Comparison of ENCODE assay signal across 22 cellular contexts in the genomic region with DNA sequence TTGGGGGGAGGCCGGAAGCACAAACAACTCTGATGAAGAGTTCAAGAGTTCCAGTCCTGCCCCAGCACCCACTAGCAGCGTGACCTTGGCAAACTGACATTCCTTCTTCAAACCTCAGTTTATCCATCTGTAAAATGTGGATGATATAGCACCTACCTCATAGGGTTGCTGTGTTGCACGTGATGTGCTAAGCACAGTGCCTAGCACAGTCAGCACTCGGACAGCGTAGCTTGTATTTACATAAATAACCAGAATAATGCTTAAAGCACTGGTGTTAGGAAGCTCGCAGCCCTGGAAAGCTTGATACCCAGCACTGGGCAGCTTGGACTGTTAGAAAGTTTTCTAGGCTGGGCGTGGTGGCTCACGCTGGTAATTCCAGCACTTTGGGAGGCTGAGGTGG.
"Had no signal": no experiment of that assay in that cellular context is flagged by ENCODE, and none has a peak within 500 bp of the region (broad histone marks: within the 10 kb centered on the region; RNA-seq: fewer than 3 reads in every experiment).

No MANE protein-coding gene starts in this region.

- H3K4me3 Mint-ChIP-seq: activated CD4-positive, alpha-beta T cell treated with anti-CD3 and anti-CD28 coated beads, Interleukin-2, amount 10 ng/mL, durations not matched to agents 24 days and 14 days; activated naive CD8-positive, alpha-beta T cell treated with anti-CD3 and anti-CD28 coated beads for 36 hours; activated T-cell treated with anti-CD3 and anti-CD28 coated beads, Interleukin-2, amount 50 U/mL, for 4 hours; T-helper 1 cell treated with Interleukin-12 subunit alpha and Interleukin-12 subunit beta and Interleukin-4 antibody, amounts not matched to agents 30 μg/mL and 1 μg/mL, for 36 hours had no signal

- H3K27me3 Mint-ChIP-seq: activated CD4-positive, alpha-beta T cell treated with anti-CD3 and anti-CD28 coated beads, Interleukin-2, amount 10 ng/mL, durations not matched to agents 24 days and 14 days; activated naive CD8-positive, alpha-beta T cell treated with anti-CD3 and anti-CD28 coated beads for 36 hours had no signal

- H3K27ac Mint-ChIP-seq: activated CD4-positive, alpha-beta T cell treated with anti-CD3 and anti-CD28 coated beads, Interleukin-2, amount 10 ng/mL, durations not matched to agents 24 days and 14 days; activated naive CD8-positive, alpha-beta T cell treated with anti-CD3 and anti-CD28 coated beads for 36 hours; T-helper 1 cell treated with Interleukin-12 subunit alpha and Interleukin-12 subunit beta and Interleukin-4 antibody, amounts not matched to agents 30 μg/mL and 1 μg/mL, for 36 hours had no signal

- H3K4me3 ChIP-seq: breast epithelium, K562, Peyer's patch had no signal

- H3K36me3 ChIP-seq: breast epithelium, Peyer's patch had no signal

- DNase-seq: activated CD4-positive, alpha-beta T cell treated with anti-CD3 and anti-CD28 coated beads, Interleukin-2, amount 10 ng/mL, durations not matched to agents 24 days and 14 days; activated CD4-positive, alpha-beta T cell treated with anti-CD3 and anti-CD28 coated beads, Interleukin-2, amount 50 U/mL, for 48 hours; activated CD4-positive, CD25-positive, alpha-beta regulatory T cell treated with anti-CD3 and anti-CD28 coated beads, Interleukin-2, amount 50 U/mL, for 72 hours; activated CD8-positive, alpha-beta memory T cell treated with anti-CD3 and anti-CD28 coated beads for 24 hours; activated effector memory CD4-positive, alpha-beta T cell treated with anti-CD3 and anti-CD28 coated beads, Interleukin-2, amount 50 U/mL, for 16 hours; activated naive CD4-positive, alpha-beta T cell treated with Interleukin-2 at 50 U/mL for 16 hours; activated naive CD8-positive, alpha-beta T cell treated with anti-CD3 and anti-CD28 coated beads for 36 hours; activated T-cell treated with anti-CD3 and anti-CD28 coated beads, Interleukin-2, amount 50 U/mL, for 4 hours; central memory CD4-positive, alpha-beta T cell; Karpas-422; MM.1S; NCI-H1105 treated with DMSO at 0.1 percent for 48 hours; NCI-H1436 treated with DMSO at 0.1 percent for 48 hours; NCI-H187; NCI-H2081; NCI-H446; NCI-H524; SHP77 treated with DMSO at 0.1 percent for 48 hours had no signal

- H3K4me1 ChIP-seq: breast epithelium had no signal

- H3K27me3 ChIP-seq: breast epithelium, Peyer's patch had no signal

- H3K36me3 Mint-ChIP-seq: activated naive CD8-positive, alpha-beta T cell treated with anti-CD3 and anti-CD28 coated beads for 36 hours had no signal

- H3K9me3 Mint-ChIP-seq: activated CD4-positive, alpha-beta T cell treated with anti-CD3 and anti-CD28 coated beads, Interleukin-2, amount 10 ng/mL, durations not matched to agents 24 days and 14 days; activated naive CD8-positive, alpha-beta T cell treated with anti-CD3 and anti-CD28 coated beads for 36 hours; activated T-cell treated with anti-CD3 and anti-CD28 coated beads, Interleukin-2, amount 50 U/mL, for 4 hours; T-helper 1 cell treated with Interleukin-12 subunit alpha and Interleukin-12 subunit beta and Interleukin-4 antibody, amounts not matched to agents 30 μg/mL and 1 μg/mL, for 36 hours had no signal

- H3K4me1 Mint-ChIP-seq: activated CD4-positive, alpha-beta T cell treated with anti-CD3 and anti-CD28 coated beads, Interleukin-2, amount 10 ng/mL, durations not matched to agents 24 days and 14 days had no signal

- ATAC-seq: activated T-cell treated with anti-CD3 and anti-CD28 coated beads, Interleukin-2, amount 50 U/mL, for 4 hours; K562 had no signal

- H3K9me3 ChIP-seq: breast epithelium, Peyer's patch had no signal

- H3K27ac ChIP-seq: breast epithelium, Peyer's patch had no signal

- FAIRE-seq: K562 had no signal
